Comparison of ENCODE assay signal across 1 cellular context in genomic region chr9:97830884-97831829, GRCh38.
TF ChIP-seq lines count a peak whose summit lies in the region.

No MANE protein-coding gene starts in this region.

TF ChIP-seq in HepG2, 621 proteins besides CTCF, POLR2A, EP300 and RAD21 (continued from another document):
- TF ChIP-seq ZBTB46 (CRISPR knock-in tag; IDR thresholded peaks at IDR 0.05; ENCODE audit: borderline replicate concordance) (no peak), SALL1 (CRISPR knock-in tag; IDR thresholded peaks at IDR 0.05) (peak; percentile 30; the same call in 1 of the 2 replicates), SMARCE1 (IDR thresholded peaks at IDR 0.05; ENCODE audit: borderline replicate concordance) (no peak), RXRA (CRISPR knock-in tag; IDR thresholded peaks at IDR 0.05) (peak; percentile 37; the same call in 1 of the 2 replicates), ZNF687 (CRISPR knock-in tag; IDR thresholded peaks at IDR 0.05) (peak; percentile 27; the same call in 1 of the 2 replicates), ZNF292 (CRISPR knock-in tag; IDR thresholded peaks at IDR 0.05; ENCODE audit: borderline replicate concordance, low read depth) (peak; percentile 51; the same call in 1 of the 2 replicates), THRA (CRISPR knock-in tag; IDR thresholded peaks at IDR 0.05; ENCODE audit: borderline replicate concordance) (peak; percentile 28; the same call in 1 of the 2 replicates), ZMYM3 (CRISPR knock-in tag; IDR thresholded peaks at IDR 0.05) (no peak), ZNF710 (CRISPR knock-in tag; IDR thresholded peaks at IDR 0.05; ENCODE audit: borderline replicate concordance) (no peak), NCOA2 (CRISPR knock-in tag; IDR thresholded peaks at IDR 0.05) (peak; percentile 26; the same call in 1 of the 2 replicates), ZFP37 (CRISPR knock-in tag; IDR thresholded peaks at IDR 0.05; ENCODE audit: borderline replicate concordance) (no peak)
